35 cellular contexts compared by ENCODE assay signal in genomic region chr1:181607524-181607923, GRCh38.
"Had no signal": no experiment of that assay in that cellular context is flagged by ENCODE, and none has a peak within 500 bp of the region (broad histone marks: within the 10 kb centered on the region; RNA-seq: fewer than 3 reads in every experiment).

No MANE protein-coding gene starts in this region.

- DNase-seq: Kasumi-1, MG63, MM.1S, MV-4-11, NCI-H1048, NCI-H1092, NCI-H1092 treated with DMSO at 0.1 percent for 48 hours, NCI-H1105, NCI-H1105 treated with DMSO at 0.1 percent for 48 hours, NCI-H1417, NCI-H1417 treated with DMSO at 0.1 percent for 48 hours, NCI-H1436, NCI-H1436 treated with DMSO at 0.1 percent for 48 hours, NCI-H146, NCI-H1694, NCI-H1694 treated with DMSO at 0.1 percent for 48 hours, NCI-H187, NCI-H187 treated with DMSO at 0.1 percent for 48 hours, NCI-H1930, NCI-H2029, NCI-H2029 treated with DMSO at 0.1 percent for 48 hours, NCI-H2081, NCI-H2081 treated with DMSO at 0.1 percent for 48 hours, NCI-H2107, NCI-H2171, NCI-H2171 treated with DMSO at 0.1 percent for 48 hours, NCI-H2227 treated with DMSO at 0.1 percent for 48 hours, NCI-H226, NCI-H345, NCI-H446, NCI-H446 treated with DMSO at 0.1 percent for 48 hours, NCI-H510A, NCI-H510A treated with DMSO at 0.1 percent for 48 hours, NCI-H524, NCI-H524 treated with DMSO at 0.1 percent for 48 hours had no signal

- H3K4me3 ChIP-seq: MG63 had no signal

- H3K9me3 ChIP-seq: MG63 had no signal

- H3K36me3 ChIP-seq: MG63 had no signal
